In the genomic region with DNA sequence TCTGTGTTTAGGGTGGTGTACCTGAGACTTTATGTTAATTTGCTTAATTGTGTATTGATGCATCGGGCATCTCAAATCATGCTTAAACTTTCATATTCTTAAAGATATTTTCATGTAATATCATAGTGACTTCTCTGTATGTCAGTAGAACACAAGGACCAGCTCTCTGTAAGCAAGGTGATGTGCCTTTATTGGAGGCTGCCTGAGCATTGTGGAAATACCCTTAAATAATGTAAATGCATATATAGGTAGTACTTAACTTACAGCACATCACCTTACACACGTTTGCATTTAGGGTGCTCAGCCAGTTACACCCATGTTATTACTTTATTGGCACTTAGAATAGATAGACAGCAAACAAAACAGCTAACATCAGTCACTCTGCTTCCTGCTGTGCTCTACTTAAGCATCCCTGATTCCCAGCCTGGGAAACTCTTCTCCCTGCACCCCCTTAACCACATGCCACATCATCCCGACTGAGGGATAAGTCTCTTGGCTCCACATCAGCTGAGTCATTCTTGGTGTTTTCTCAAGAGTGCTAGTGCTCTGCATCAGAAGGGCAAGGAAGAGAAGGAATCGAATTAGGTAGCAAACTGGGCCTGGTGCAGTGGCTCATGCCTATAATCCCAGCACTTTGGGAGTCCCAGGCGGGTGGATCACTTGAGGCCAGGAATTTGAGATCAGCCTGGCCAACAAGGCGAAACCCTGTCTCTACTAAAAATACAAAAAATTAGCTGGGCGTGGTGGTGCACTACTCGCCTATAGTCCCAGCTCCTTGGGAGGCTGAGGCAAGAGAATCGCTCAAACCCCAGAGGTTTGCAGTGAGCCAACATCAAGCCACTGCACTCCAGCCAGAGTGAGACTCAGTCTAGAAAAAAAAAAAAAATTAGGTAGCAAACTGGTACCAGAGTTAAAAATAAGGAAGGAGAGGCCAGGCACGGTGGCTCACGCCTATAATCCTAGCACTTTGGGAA, we compare ENCODE assay signal across 8 cellular contexts.
DNase-seq lines count a peak whose midpoint lies in the region; ATAC-seq and TF ChIP-seq lines count a peak whose summit lies in the region.

No MANE protein-coding gene starts in this region.

- no peak overlapping the region for H3K9ac ChIP-seq in fibroblast of lung (ENCODE audit: insufficient read depth, low read length)

- H3K4me2 ChIP-seq in fibroblast of lung (ENCODE audit: extremely low read depth, insufficient read depth, low read length) (no peak overlapping the region), osteoblast (ENCODE audit: insufficient read depth, low read length) (peak overlapping the region; percentile 21)

- peaks cover 18% of the 10 kb centered on the region for H3K4me1 ChIP-seq in fibroblast of lung (ENCODE audit: control insufficient read depth, extremely low read depth, insufficient read depth, low read length)
- H3K4me1 ChIP-seq in osteoblast (ENCODE audit: insufficient read depth, low read length) = peaks cover 43% of the 10 kb centered on the region

- H2AFZ ChIP-seq in fibroblast of lung (ENCODE audit: low read length) (no peak overlapping the region), osteoblast (ENCODE audit: low read length) (no peak overlapping the region)

- H4K20me1 ChIP-seq in fibroblast of lung (ENCODE audit: control insufficient read depth, extremely low read depth, insufficient read depth, low read length) (no peaks in the 10 kb centered on the region), osteoblast (ENCODE audit: insufficient read depth, low read length) (no peaks in the 10 kb centered on the region)

- in situ Hi-C loops in Caki2 (cut with HindIII; ENCODE audit: low pct_unique_long_range_greater_than_20kb, low sequenced_read_pairs) = no loop called here

- TF ChIP-seq CTCF in fibroblast of lung (conservative IDR thresholded peaks at IDR 0.05 in 1 of 2, IDR thresholded peaks at IDR 0.05 in 1 of 2; ENCODE audit: low read depth in 1 of 2, low read length in 2 of 2) (no peak), osteoblast (IDR thresholded peaks at IDR 0.05; ENCODE audit: extremely low read depth, low read depth, low read length) (no peak)

- no peak for ATAC-seq in activated CD4-positive, CD25-positive, alpha-beta regulatory T cell treated with anti-CD3 and anti-CD28 coated beads, Interleukin-2, amount 50 U/mL, for 24 hours
- no peak for ATAC-seq in GM18519 (IDR thresholded peaks at IDR 0.05; ENCODE audit: low FRiP score, unreplicated experiment)

- H3K79me2 ChIP-seq in fibroblast of lung (ENCODE audit: control insufficient read depth, insufficient read depth, low read length) (no peaks in the 10 kb centered on the region), osteoblast (ENCODE audit: insufficient read depth, low read length) (peaks cover 24% of the 10 kb centered on the region)

- DNase-seq in Caki2 (ENCODE audit: low read depth) = peak; percentile 96
- peak; percentile 90 for DNase-seq in RKO (ENCODE audit: low spot score)
- peak; percentile 99 to 100 for DNase-seq in fibroblast of lung (ENCODE audit: low read depth in 2 of 2)
- DNase-seq in osteoblast (ENCODE audit: insufficient read length, low spot score, missing footprints) = peak; percentile 91
- no peak for DNase-seq in activated CD8-positive, alpha-beta memory T cell treated with anti-CD3 and anti-CD28 coated beads, Interleukin-2, amount 50 U/mL, for 48 hours
- DNase-seq in NOMO-1 treated with DMSO at 0.1 percent for 48 hours (lab: John Stamatoyannopoulos, UW; ENCODE audit: unreplicated experiment) = no peak

- H3K4me3 ChIP-seq in fibroblast of lung (replicated peaks in 1 of 4; ENCODE audit: control extremely low read depth in 1 of 4, insufficient read depth in 1 of 4, low read depth in 3 of 4, low read length in 4 of 4) (no peak overlapping the region), osteoblast (ENCODE audit: insufficient read depth, low read length) (no peak overlapping the region)

- H3K27ac ChIP-seq in fibroblast of lung (ENCODE audit: insufficient read depth, low read length) = peak overlapping the region; percentile 60
- H3K27ac ChIP-seq in osteoblast (ENCODE audit: low read depth, low read length) = peak overlapping the region; percentile 72

- no peaks in the 10 kb centered on the region for H3K9me3 ChIP-seq in fibroblast of lung (ENCODE audit: control insufficient read depth, insufficient read depth, low read depth, low read length)
- H3K9me3 ChIP-seq in osteoblast (ENCODE audit: low read depth, low read length) = no peaks in the 10 kb centered on the region

- H3K27me3 ChIP-seq in fibroblast of lung (ENCODE audit: control insufficient read depth, insufficient read depth, low read length) = no peaks in the 10 kb centered on the region
- no peaks in the 10 kb centered on the region for H3K27me3 ChIP-seq in osteoblast (ENCODE audit: insufficient read depth, low read length)

- H3K36me3 ChIP-seq in fibroblast of lung (ENCODE audit: control insufficient read depth, insufficient read depth, low read length) (no peaks in the 10 kb centered on the region), osteoblast (ENCODE audit: insufficient read depth, low read length) (no peaks in the 10 kb centered on the region)

Comparison
In these comparisons a context has a peak if more than half of its experiments do, and no peak if none do; other contexts are left out.
1. DNase-seq: peak in Caki2 (single experiment), RKO (single experiment), fibroblast of lung (2 of 2) and osteoblast (single experiment); none in activated CD8-positive, alpha-beta memory T cell treated with anti-CD3 and anti-CD28 coated beads, Interleukin-2, amount 50 U/mL, for 48 hours (single experiment) and NOMO-1 treated with DMSO at 0.1 percent for 48 hours (single experiment).